In the genomic region with DNA sequence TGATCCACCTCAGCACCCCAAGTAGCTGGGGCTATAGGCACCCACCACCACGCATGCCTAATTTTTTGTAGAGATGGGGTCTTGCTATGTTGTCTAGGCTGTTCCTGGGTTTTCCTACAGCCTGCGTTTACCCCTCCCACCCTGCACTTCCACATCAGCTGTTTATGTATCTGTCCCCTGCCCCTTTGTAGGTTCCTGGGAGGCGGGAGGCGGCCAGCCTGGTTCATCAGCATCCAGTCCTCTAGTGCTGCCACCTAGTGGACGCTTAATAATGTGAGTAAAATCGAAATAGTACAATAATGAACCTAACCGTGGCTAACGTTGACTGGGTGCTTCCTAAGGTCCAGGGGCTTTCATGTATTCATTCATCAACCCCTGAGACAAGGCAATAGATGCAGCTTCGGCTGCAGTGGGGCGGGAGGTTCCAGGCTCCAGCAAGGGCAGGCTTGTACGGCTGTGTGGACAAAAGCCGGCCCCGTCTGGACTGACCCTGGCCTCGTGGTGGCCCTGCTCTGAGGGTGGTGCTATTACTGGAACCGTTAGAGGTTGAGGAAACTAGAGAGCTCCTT, we compare ENCODE assay signal across 9 cellular contexts. TPM values are rescaled to one million over a fixed set of nuclear protein-coding genes. Genes with fewer than 3 reads are reported as not detected.
A peak's percentile ranks its signal among the peaks of the same experiment; 100 is the strongest.
DNase-seq lines count a peak whose midpoint lies in the region; ATAC-seq and TF ChIP-seq lines count a peak whose summit lies in the region.
"Had no signal": no experiment of that assay in that cellular context is flagged by ENCODE, and none has a peak within 500 bp of the region (broad histone marks: within the 10 kb centered on the region; RNA-seq: fewer than 3 reads in every experiment).

No MANE protein-coding gene starts in this region.

- H4K20me1 ChIP-seq in IMR-90 (ENCODE audit: insufficient read depth, low read length) (no peaks in the 10 kb centered on the region; the same call in 1 of the 2 replicates), PC-9 (ENCODE audit: insufficient read depth) (no peaks in the 10 kb centered on the region)

- H3K4ac ChIP-seq in IMR-90 (ENCODE audit: low read depth, low read length): peak overlapping the region; percentile 6; the same call in 1 of the 2 replicates

- POLR2A ChIA-PET in IMR-90 (lab: Charles Lee; ENCODE audit: unreplicated experiment) (no interaction called here), PC-9 (lab: Charles Lee; ENCODE audit: unreplicated experiment) (no interaction called here)

- H3K27me3 ChIP-seq in IMR-90 (ENCODE audit: control insufficient read depth, insufficient read depth, low read length): no peaks in the 10 kb centered on the region
- H3K27me3 ChIP-seq in PC-9 (ENCODE audit: insufficient read depth, low read depth): no peaks in the 10 kb centered on the region
- no peaks in the 10 kb centered on the region for H3K27me3 ChIP-seq in aorta (ENCODE audit: control insufficient read depth in 1 of 2, insufficient read depth in 2 of 2, low read length in 1 of 2)

- H3K23ac ChIP-seq in IMR-90 (ENCODE audit: low read depth, low read length): no peak overlapping the region

- dilution Hi-C loops in IMR-90 (cut with HindIII; ENCODE audit: low sequenced_read_pairs, unreplicated experiment): no loop called here

- peak overlapping the region; percentile 77 for H2AK9ac ChIP-seq in IMR-90 (replicated peaks; ENCODE audit: low read depth, low read length, poor library complexity)

- H3K79me2 ChIP-seq in PC-9 (ENCODE audit: low read depth): no peaks in the 10 kb centered on the region

- peak overlapping the region; percentile 56; the same call in 1 of the 2 replicates for H2BK20ac ChIP-seq in IMR-90 (ENCODE audit: low read depth, low read length)

- BruUV-seq in IMR-90 (replicated peaks; lab: Mats Ljungman, UMichigan): no TSS peak
- BruUV-seq in PC-9 (replicated peaks; lab: Mats Ljungman, UMichigan): no TSS peak

- H4K91ac ChIP-seq in IMR-90 (ENCODE audit: insufficient read depth, low read depth, low read length): no peak overlapping the region

- no peak overlapping the region; the same call in 2 of the 3 replicates for H2BK15ac ChIP-seq in IMR-90 (ENCODE audit: low read depth, low read length)

- H3K9me2 ChIP-seq in PC-9 (ENCODE audit: insufficient read depth): no peaks in the 10 kb centered on the region

- 21% methylated on average over 5 of the region's 15 CpGs; no CpG with 5 or more reads in 1 of the 2 experiments for WGBS in IMR-90 (ENCODE audit: extremely low coverage in 2 of 2, insufficient read length in 1 of 2), 2 experiments
- WGBS in aorta, 2 donors: 30 to 31% methylated on average over 15 of the region's 15 CpGs

- DNase-seq in DMS114 treated with DMSO at 0.1 percent for 48 hours (lab: John Stamatoyannopoulos, UW; ENCODE audit: unreplicated experiment) (peak; percentile 49), IMR-90 (peak; percentile 76), PC-9 (peak; percentile 37 to 43), fibroblast of the conjunctiva (ENCODE audit: low read depth) (peak; percentile 47), omental fat pad (ENCODE audit: low spot score) (peak; percentile 57), aorta (peak; percentile 74 to 85)
- peak; percentile 54 to 61 for DNase-seq in activated T-cell treated with anti-CD3 and anti-CD28 coated beads, Interleukin-2, amount 50 U/mL, for 48 hours

- 0 out of 2 replicates have a peak overlapping the region, but pooled peaks have one; percentile 58 for H2BK120ac ChIP-seq in IMR-90 (ENCODE audit: low read depth, low read length)

- no peak overlapping the region; the same call in 1 of the 2 replicates for H2AK5ac ChIP-seq in IMR-90 (ENCODE audit: low read depth, low read length)

- H3K4me2 ChIP-seq in IMR-90 (ENCODE audit: low read depth, low read length): no peak overlapping the region
- peak overlapping the region; percentile 21; the same call in 1 of the 2 replicates for H3K4me2 ChIP-seq in PC-9

- intact Hi-C loops in IMR-90 (cut with micrococcal nuclease): loop anchor here (1.0 kb wide), 1 partner anchor 61 kb away; no protein-coding TSS in a partner anchor
- intact Hi-C loops in PC-9 (cut with micrococcal nuclease; ENCODE audit: unreplicated experiment): no loop called here
- intact Hi-C loops in aorta (cut with DNase I): no loop called here

- peak overlapping the region in 1 of 2 experiments; percentile 73; a peak in 3 of 4 replicates for H4K8ac ChIP-seq in IMR-90 (ENCODE audit: low read depth in 2 of 2, low read length in 2 of 2)

- in situ Hi-C loops in IMR-90 (cut with MboI; ENCODE audit: low sequenced_read_pairs): no loop called here

- no peak overlapping the region for H3K56ac ChIP-seq in IMR-90 (ENCODE audit: extremely low read depth, insufficient read depth, low read length)

- H3K9me1 ChIP-seq in IMR-90 (ENCODE audit: insufficient read depth, low read length): peaks cover 6% of the 10 kb centered on the region

- ATAC-seq in IMR-90 (ENCODE audit: low read depth) (peak; percentile 74), omental fat pad (ENCODE audit: low FRiP score) (no peak), aorta (ENCODE audit: low FRiP score) (peak; percentile 59), GM21528 (IDR thresholded peaks at IDR 0.05; ENCODE audit: low FRiP score, unreplicated experiment) (no peak)

- TF ChIP-seq CTCF in IMR-90 (conservative IDR thresholded peaks at IDR 0.05; ENCODE audit: low read depth, low read length) (peak; percentile 62), PC-9 (conservative IDR thresholded peaks at IDR 0.05) (peak; percentile 78), omental fat pad (IDR thresholded peaks at IDR 0.05) (no peak)

- H3K4me1 ChIP-seq in IMR-90 (ENCODE audit: control insufficient read depth, insufficient read depth, low read length) (peaks cover 11% of the 10 kb centered on the region), PC-9 (replicated peaks; ENCODE audit: insufficient read depth) (no peaks in the 10 kb centered on the region), aorta (ENCODE audit: control insufficient read depth in 1 of 2, insufficient read depth in 2 of 2, low read length in 2 of 2) (no peaks in the 10 kb centered on the region)

- H3K9me3 ChIP-seq in IMR-90 (ENCODE audit: control insufficient read depth, insufficient read depth, low read length): no peaks in the 10 kb centered on the region
- H3K9me3 ChIP-seq in PC-9 (ENCODE audit: insufficient read depth, low read depth): no peaks in the 10 kb centered on the region
- no peaks in the 10 kb centered on the region for H3K9me3 ChIP-seq in aorta (ENCODE audit: control insufficient read depth, low read length)

- H3K14ac ChIP-seq in IMR-90 (replicated peaks; ENCODE audit: low read depth, low read length): no peak overlapping the region

- CTCF ChIA-PET in IMR-90 (lab: Yijun Ruan, JAX): interaction anchor here (0.8 to 1.4 kb wide), 2 partner anchors 8 to 18 kb away, joined by 3 to 4 read pairs; no protein-coding TSS in a partner anchor
- CTCF ChIA-PET in PC-9 (lab: Charles Lee): interaction anchor here (0.6 kb wide), 2 partner anchors 275 to 840 kb away, joined by 3 to 5 read pairs; no protein-coding TSS in a partner anchor

- H2BK5ac ChIP-seq in IMR-90 (ENCODE audit: low read depth, low read length, poor library complexity, severe bottlenecking): no peak overlapping the region

- TF ChIP-seq RAD21 in IMR-90 (IDR thresholded peaks at IDR 0.05; ENCODE audit: low read length): peak; percentile 54

- H3K36me3 ChIP-seq in IMR-90 (ENCODE audit: control insufficient read depth, insufficient read depth, low read length) (no peaks in the 10 kb centered on the region), PC-9 (ENCODE audit: low read depth) (no peaks in the 10 kb centered on the region), aorta (ENCODE audit: control insufficient read depth in 1 of 2, insufficient read depth in 2 of 2, low read length in 1 of 2) (no peaks in the 10 kb centered on the region)

- H3K27ac ChIP-seq in IMR-90 (ENCODE audit: insufficient read depth, low read length) (0 out of 2 replicates have a peak overlapping the region, but pooled peaks have one; percentile 7), PC-9 (no peak overlapping the region), aorta (ENCODE audit: low read depth in 1 of 2, low read length in 2 of 2) (no peak overlapping the region)

- H3K4me3 ChIP-seq in IMR-90 (ENCODE audit: insufficient read depth, low read depth, low read length) (no peak overlapping the region), PC-9 (no peak overlapping the region), aorta (ENCODE audit: low read length in 2 of 2) (no peak overlapping the region)

- H3K79me1 ChIP-seq in IMR-90 (ENCODE audit: low read depth in 1 of 2, low read length in 2 of 2): peaks cover 0 to 3% of the 10 kb centered on the region in 2 experiments; a peak in 1 of 4 replicates

- TF ChIP-seq POLR2A in IMR-90 (IDR thresholded peaks at IDR 0.05; ENCODE audit: low read depth, low read length): no peak

- H3K9ac ChIP-seq in IMR-90 (ENCODE audit: low read depth, low read length): no peak overlapping the region

- H2AFZ ChIP-seq in IMR-90 (replicated peaks; ENCODE audit: low read length, poor library complexity) (peak overlapping the region; percentile 64), PC-9 (no peak overlapping the region)

- H3K18ac ChIP-seq in IMR-90 (ENCODE audit: low read depth, low read length): no peak overlapping the region

- H3F3A ChIP-seq in PC-9 (ENCODE audit: insufficient read depth, low read depth): no peaks in the 10 kb centered on the region

- peak overlapping the region; percentile 28; the same call in 1 of the 2 replicates for H4K5ac ChIP-seq in IMR-90 (ENCODE audit: low read depth, low read length)

TF ChIP-seq in IMR-90, 13 proteins besides CTCF, POLR2A, EP300 and RAD21:
- TF ChIP-seq SMC3 (IDR thresholded peaks at IDR 0.05; ENCODE audit: low read depth, low read length) (peak; percentile 38; the same call in 1 of the 2 replicates), NFE2L2 (IDR thresholded peaks at IDR 0.05; ENCODE audit: low read depth, low read length) (no peak)

RNA-seq across cellular contexts. Expression of a gene that starts 1.2 kb away (rescaled TPM):
- 8.9 and 10.4 TPM in 2 replicates for total RNA-seq in IMR-90 (2012; rRNA removed)
- 10.3 and 10.5 TPM in 2 replicates for polyA plus RNA-seq in IMR-90 (2012; rRNA removed)
- polyA plus RNA-seq in IMR-90 (2012; cell fraction: cytosol; rRNA removed): 4.7 and 8.1 TPM in 2 replicates
- polyA plus RNA-seq in IMR-90 (2012; cell fraction: nucleus; rRNA removed; ENCODE audit: low replicate concordance): 10.0 and 14.8 TPM in 2 replicates
- not detected in 2 replicates for total RNA-seq in PC-9 (2021)
- not detected for total RNA-seq in omental fat pad
- not detected for total RNA-seq in aorta
- not detected for polyA plus RNA-seq in aorta
- polyA plus RNA-seq: adipose tissue had no signal

Comparison
In these comparisons a context has a peak if more than half of its experiments do, and no peak if none do; other contexts are left out.
1. ATAC-seq: peak in IMR-90 (single experiment) and aorta (single experiment); none in omental fat pad (single experiment) and GM21528 (single experiment).
2. CTCF ChIP-seq: peak in IMR-90 (single experiment) and PC-9 (single experiment); none in omental fat pad (0 of 3).
3. Peak in every context shown above with its lines, with median percentiles within 50 percentile points of each other: DNase-seq.